ENCODE assay signal across 8 cellular contexts in genomic region chr17:46922804-46923635, GRCh38. TPM values are rescaled to one million over a fixed set of nuclear protein-coding genes. Genes with fewer than 3 reads are reported as not detected.
DNase-seq lines count a peak whose midpoint lies in the region; ATAC-seq, FAIRE-seq and TF ChIP-seq lines count a peak whose summit lies in the region.

Gene GOSR2, plus strand, starts transcription at chr17:46923160. Its CDS starts 33 bp downstream, at chr17:46923193.

- peaks cover 50% of the 10 kb centered on the region for H3K79me2 ChIP-seq in OCI-LY7 (ENCODE audit: insufficient read depth, low read depth, low read length)

- POLR2A ChIA-PET in OCI-LY7 (lab: Charles Lee), result no interaction called here

- no TSS peak for BruUV-seq in OCI-LY7 (replicated peaks; lab: Mats Ljungman, UMichigan)

- DNase-seq in D721Med (ENCODE audit: insufficient read length, low spot score) (peak; percentile 68), HuH-7 (ENCODE audit: low spot score) (peak; percentile 90), OCI-LY7 (ENCODE audit: low spot score) (peak; percentile 94), activated T-cell treated with anti-CD3 and anti-CD28 coated beads for 1 hour (ENCODE audit: low read depth) (peak; percentile 82), epidermal melanocyte (ENCODE audit: insufficient read length, low spot score) (peak; percentile 93), mucosa of descending colon (peak; percentile 92 to 95 (median 93))
- peak; percentile 72 to 74 for DNase-seq in stimulated activated CD8-positive, alpha-beta memory T cell treated with anti-CD3 and anti-CD28 coated beads, Interleukin-4, amount 100 ng/mL, for 1 hour (ENCODE audit: low read depth in 2 of 2, low spot score in 1 of 2)

- peak within 1 kb of the TSS; percentile 75 for H3K27ac ChIP-seq in OCI-LY7 (ENCODE audit: low read depth, low read length, poor library complexity, severe bottlenecking)

- H3K9me3 ChIP-seq in OCI-LY7 (ENCODE audit: low read length), result no peaks in the 10 kb centered on the region
- no peaks in the 10 kb centered on the region for H3K9me3 ChIP-seq in mucosa of descending colon

- peaks cover 4% of the 10 kb centered on the region; the same call in 1 of the 2 replicates for H4K20me1 ChIP-seq in OCI-LY7 (ENCODE audit: insufficient read depth, low read length)

- H3K4me1 ChIP-seq in OCI-LY7 (ENCODE audit: insufficient read depth, low read length, poor library complexity, severe bottlenecking), result peaks cover 14% of the 10 kb centered on the region
- H3K4me1 ChIP-seq in mucosa of descending colon (ENCODE audit: low read depth), result peaks cover 13% of the 10 kb centered on the region

- FAIRE-seq in D721Med (lab: Jason Lieb, UNC), result no peak

- intact Hi-C loops in OCI-LY7 (cut with micrococcal nuclease; ENCODE audit: unreplicated experiment), result no loop called here
- intact Hi-C loops in mucosa of descending colon (cut with DNase I, micrococcal nuclease), result no loop called here

- H3K36me3 ChIP-seq in OCI-LY7 (ENCODE audit: insufficient read depth, low read length) (0 out of 2 replicates have a peak, but pooled peaks cover 6% of the 10 kb centered on the region), mucosa of descending colon (ENCODE audit: low read depth) (no peaks in the 10 kb centered on the region)

- CTCF ChIA-PET in OCI-LY7 (lab: Charles Lee; ENCODE audit: unreplicated experiment), result no interaction called here

- H3K4me3 ChIP-seq in OCI-LY7 (ENCODE audit: low read depth, low read length, poor library complexity, severe bottlenecking), result peak within 1 kb of the TSS; percentile 86
- peak within 1 kb of the TSS; percentile 95 for H3K4me3 ChIP-seq in mucosa of descending colon

- peak within 1 kb of the TSS; percentile 86 for H2AFZ ChIP-seq in OCI-LY7 (ENCODE audit: low read length)

- H3K9me2 ChIP-seq in OCI-LY7 (ENCODE audit: insufficient read depth, low read length), result no peaks in the 10 kb centered on the region

- TF ChIP-seq CTCF in D721Med (IDR thresholded peaks at IDR 0.05; ENCODE audit: insufficient read depth, missing control alignments), result no peak
- TF ChIP-seq CTCF in OCI-LY7 (conservative IDR thresholded peaks at IDR 0.05; ENCODE audit: low read length), result no peak
- no peak for TF ChIP-seq CTCF in mucosa of descending colon (IDR thresholded peaks at IDR 0.05)

- ATAC-seq in GM21515 (IDR thresholded peaks at IDR 0.05; ENCODE audit: unreplicated experiment) (peak; percentile 87), mucosa of descending colon (peak; percentile 99)

- peak within 1 kb of the TSS; percentile 71 for H3K4me2 ChIP-seq in OCI-LY7 (ENCODE audit: low read length)

RNA-seq across cellular contexts. Expression of gene GOSR2, which starts in this region (rescaled TPM):
- 40.9 and 46.5 TPM in 2 replicates for total RNA-seq in OCI-LY7 (2014; rRNA removed; shearing (Covaris generic))
- total RNA-seq in OCI-LY7 (2022), result 61.6 and 62.8 TPM in 2 replicates
- 10 to 100 TPM; 53.7 to 56.5 (median 55.0) TPM for total RNA-seq in mucosa of descending colon

Comparison
In these comparisons a context has a peak if more than half of its experiments do, and no peak if none do; other contexts are left out.
1. Peak in every context shown above with its lines: DNase-seq, ATAC-seq, H3K4me3 ChIP-seq and H3K27ac ChIP-seq.